Comparison of ENCODE assay signal across 20 cellular contexts in genomic region chr13:86006317-86006716, GRCh38.
"Had no signal": no experiment of that assay in that cellular context is flagged by ENCODE, and none has a peak within 500 bp of the region (broad histone marks: within the 10 kb centered on the region; RNA-seq: fewer than 3 reads in every experiment).

No MANE protein-coding gene starts in this region.

- H3K9me3 ChIP-seq: esophagus muscularis mucosa, pancreas, right lobe of liver, thoracic aorta, tibial nerve, upper lobe of left lung, uterus had no signal

- DNase-seq: dorsolateral prefrontal cortex; effector CD8-positive, alpha-beta T cell; foreskin keratinocyte; glutamatergic neuron; heart right ventricle; hippocampal formation; islet precursor cell; natural killer cell; pancreas; right lobe of liver; small intestine; stimulated activated CD4-positive, alpha-beta T cell treated with anti-CD3 and anti-CD28 coated beads, Interleukin-15, amount 100 ng/mL, for 24 hours; stimulated activated CD4-positive, alpha-beta T cell treated with anti-CD3 and anti-CD28 coated beads, Interleukin-2, amount 100 ng/mL, for 48 hours; stimulated activated naive B cell treated with anti-CD40 and anti-IgM and Interleukin-4, amounts not matched to agents 10 μg/mL and 1 μg/mL and 100 μg/mL, for 72 hours; upper lobe of left lung; uterus had no signal

- H3K4me3 ChIP-seq: dorsolateral prefrontal cortex, esophagus muscularis mucosa, heart right ventricle, lung, pancreas, right lobe of liver, thoracic aorta, tibial nerve, upper lobe of left lung, uterus had no signal

- H3K36me3 ChIP-seq: esophagus muscularis mucosa, heart right ventricle, pancreas, right lobe of liver, thoracic aorta, upper lobe of left lung, uterus had no signal

- H3K4me1 ChIP-seq: esophagus muscularis mucosa, heart right ventricle, pancreas, right lobe of liver, tibial nerve, upper lobe of left lung, uterus had no signal

- H3K27me3 ChIP-seq: dorsolateral prefrontal cortex, esophagus muscularis mucosa, foreskin keratinocyte, heart right ventricle, pancreas, right lobe of liver, tibial nerve, upper lobe of left lung had no signal

- H3K27ac ChIP-seq: dorsolateral prefrontal cortex, esophagus muscularis mucosa, foreskin keratinocyte, heart right ventricle, pancreas, right lobe of liver, thoracic aorta, tibial nerve, upper lobe of left lung, uterus had no signal
